Comparison of ENCODE assay signal across 1 cellular context in genomic region chr10:6958723-6959122, GRCh38.
TF ChIP-seq lines count a peak whose summit lies in the region.

No MANE protein-coding gene starts in this region.

TF ChIP-seq in WTC11, 78 proteins besides CTCF, POLR2A, EP300 and RAD21 (continued from another document):
- TF ChIP-seq, protein P1, sequence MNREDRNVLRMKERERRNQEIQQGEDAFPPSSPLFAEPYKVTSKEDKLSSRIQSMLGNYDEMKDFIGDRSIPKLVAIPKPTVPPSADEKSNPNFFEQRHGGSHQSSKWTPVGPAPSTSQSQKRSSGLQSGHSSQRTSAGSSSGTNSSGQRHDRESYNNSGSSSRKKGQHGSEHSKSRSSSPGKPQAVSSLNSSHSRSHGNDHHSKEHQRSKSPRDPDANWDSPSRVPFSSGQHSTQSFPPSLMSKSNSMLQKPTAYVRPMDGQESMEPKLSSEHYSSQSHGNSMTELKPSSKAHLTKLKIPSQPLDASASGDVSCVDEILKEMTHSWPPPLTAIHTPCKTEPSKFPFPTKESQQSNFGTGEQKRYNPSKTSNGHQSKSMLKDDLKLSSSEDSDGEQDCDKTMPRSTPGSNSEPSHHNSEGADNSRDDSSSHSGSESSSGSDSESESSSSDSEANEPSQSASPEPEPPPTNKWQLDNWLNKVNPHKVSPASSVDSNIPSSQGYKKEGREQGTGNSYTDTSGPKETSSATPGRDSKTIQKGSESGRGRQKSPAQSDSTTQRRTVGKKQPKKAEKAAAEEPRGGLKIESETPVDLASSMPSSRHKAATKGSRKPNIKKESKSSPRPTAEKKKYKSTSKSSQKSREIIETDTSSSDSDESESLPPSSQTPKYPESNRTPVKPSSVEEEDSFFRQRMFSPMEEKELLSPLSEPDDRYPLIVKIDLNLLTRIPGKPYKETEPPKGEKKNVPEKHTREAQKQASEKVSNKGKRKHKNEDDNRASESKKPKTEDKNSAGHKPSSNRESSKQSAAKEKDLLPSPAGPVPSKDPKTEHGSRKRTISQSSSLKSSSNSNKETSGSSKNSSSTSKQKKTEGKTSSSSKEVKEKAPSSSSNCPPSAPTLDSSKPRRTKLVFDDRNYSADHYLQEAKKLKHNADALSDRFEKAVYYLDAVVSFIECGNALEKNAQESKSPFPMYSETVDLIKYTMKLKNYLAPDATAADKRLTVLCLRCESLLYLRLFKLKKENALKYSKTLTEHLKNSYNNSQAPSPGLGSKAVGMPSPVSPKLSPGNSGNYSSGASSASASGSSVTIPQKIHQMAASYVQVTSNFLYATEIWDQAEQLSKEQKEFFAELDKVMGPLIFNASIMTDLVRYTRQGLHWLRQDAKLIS (CRISPR knock-in tag; IDR thresholded peaks at IDR 0.05; ENCODE audit: borderline replicate concordance): no peak
- TF ChIP-seq E2F1 (CRISPR knock-in tag; IDR thresholded peaks at IDR 0.05): no peak
- no peak for TF ChIP-seq ATF2 (CRISPR knock-in tag; IDR thresholded peaks at IDR 0.05; ENCODE audit: borderline replicate concordance, low read depth)
- TF ChIP-seq AR (CRISPR knock-in tag; IDR thresholded peaks at IDR 0.05): no peak
- TF ChIP-seq ZBTB21 (CRISPR knock-in tag; IDR thresholded peaks at IDR 0.05; ENCODE audit: borderline replicate concordance): no peak
TF ChIP-seq in WTC11: peak in this region for 0.
